Comparison of ENCODE assay signal across 21 cellular contexts in genomic region chr15:46865155-46865554, GRCh38.
"Had no signal": no experiment of that assay in that cellular context is flagged by ENCODE, and none has a peak within 500 bp of the region (broad histone marks: within the 10 kb centered on the region; RNA-seq: fewer than 3 reads in every experiment).

No MANE protein-coding gene starts in this region.

- FAIRE-seq: endometrium, frontal cortex, kidney, urothelium cell line had no signal

- H3K4me1 ChIP-seq: left lung, lower lobe of right lung, parathyroid adenoma, sigmoid colon, tibial nerve, upper lobe of left lung had no signal

- H3K9me3 ChIP-seq: left lung, lower lobe of right lung, mucosa of descending colon, sigmoid colon, thoracic aorta, tibial nerve, upper lobe of left lung had no signal

- H3K27me3 ChIP-seq: hepatocyte, left lung, sigmoid colon, tibial nerve, upper lobe of left lung had no signal

- ATAC-seq: effector memory CD8-positive, alpha-beta T cell; left lung; lower lobe of right lung; mucosa of descending colon; natural killer cell treated with Interleukin-12 subunit alpha and Interleukin-12 subunit beta and Interleukin-15 and Interleukin-18, amount 100 ng/mL, for 72 hours; stimulated activated effector memory CD8-positive, alpha-beta T cell treated with anti-CD3 and anti-CD28 coated beads, Interleukin-12 subunit alpha, Interleukin-12 subunit beta, amount 100 ng/mL, for 72 hours had no signal

- H3K4me3 ChIP-seq: hepatocyte, left lung, lower lobe of right lung, mucosa of descending colon, sigmoid colon, thoracic aorta, tibial nerve, upper lobe of left lung had no signal

- DNase-seq: cerebellar nuclear complex; cortex of kidney; effector memory CD8-positive, alpha-beta T cell; kidney; left lung; lower lobe of right lung; mucosa of descending colon; naive B cell; sigmoid colon; stimulated activated CD4-positive, alpha-beta T cell treated with anti-CD3 and anti-CD28 coated beads, Interleukin-2, amount 100 ng/mL, for 24 hours; stimulated activated CD4-positive, alpha-beta T cell treated with anti-CD3 and anti-CD28 coated beads, Interleukin-4, amount 100 ng/mL, for 24 hours; upper lobe of left lung had no signal

- H3K36me3 ChIP-seq: left lung, lower lobe of right lung, sigmoid colon, thoracic aorta, tibial nerve, upper lobe of left lung had no signal

- H3K27ac ChIP-seq: hepatocyte, left lung, lower lobe of right lung, parathyroid adenoma, sigmoid colon, thoracic aorta, tibial nerve, upper lobe of left lung had no signal
